ENCODE assay signal across 8 cellular contexts in the genomic region with DNA sequence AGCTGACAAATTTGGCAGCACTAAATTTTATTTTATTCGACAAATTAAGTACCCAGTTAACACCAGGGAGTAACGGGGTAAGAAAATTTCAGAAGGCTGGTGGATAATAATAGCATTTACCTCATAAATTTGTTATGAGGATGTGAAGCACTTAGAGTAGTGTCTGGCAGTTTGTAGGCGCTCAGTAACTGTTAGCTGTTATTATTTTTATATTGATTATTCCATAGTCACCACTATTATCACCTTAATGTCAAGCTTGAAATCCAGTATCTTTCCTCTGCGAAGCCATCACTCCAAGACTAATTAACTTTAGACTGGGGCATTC. TPM values are rescaled to one million over a fixed set of nuclear protein-coding genes. Genes with fewer than 3 reads are reported as not detected.
DNase-seq lines count a peak whose midpoint lies in the region; ATAC-seq and TF ChIP-seq lines count a peak whose summit lies in the region.

No MANE protein-coding gene starts in this region.

- ATAC-seq in GM19351 (IDR thresholded peaks at IDR 0.05; ENCODE audit: unreplicated experiment) = peak; percentile 19
- peak; percentile 27 to 31 for ATAC-seq in naive B cell (ENCODE audit: low read depth in 2 of 2)
- no peak for ATAC-seq in GM18873 (IDR thresholded peaks at IDR 0.05; ENCODE audit: low FRiP score, unreplicated experiment)
- no peak for ATAC-seq in HG02763 (IDR thresholded peaks at IDR 0.05; ENCODE audit: unreplicated experiment)

- H3K4me1 ChIP-seq in HUES6 (ENCODE audit: control insufficient read depth, insufficient read depth, low read length) (no peaks in the 10 kb centered on the region), colonic mucosa (no peaks in the 10 kb centered on the region)

- peaks cover 17 to 33% (median 22%) of the 10 kb centered on the region in 3 donors for H3K4me1 Mint-ChIP-seq in naive B cell

- H3K27me3 Mint-ChIP-seq in naive B cell = peaks cover 0 to 7% (median 6%) of the 10 kb centered on the region in 3 donors

- TF ChIP-seq CTCF in colonic mucosa (IDR thresholded peaks at IDR 0.05) = no peak

- H3K4me3 ChIP-seq in HUES6 (ENCODE audit: low read depth, low read length) (peak overlapping the region; percentile 88), colonic mucosa (peak overlapping the region; percentile 71)

- no peaks in the 10 kb centered on the region for H3K27me3 ChIP-seq in HUES6 (ENCODE audit: control insufficient read depth, insufficient read depth, low read length)
- H3K27me3 ChIP-seq in colonic mucosa = no peaks in the 10 kb centered on the region

- intact Hi-C loops in colonic mucosa (cut with DNase I) = no loop called here

- H3K9me3 ChIP-seq in HUES6 (ENCODE audit: control insufficient read depth, insufficient read depth, low read depth, low read length) (no peaks in the 10 kb centered on the region), colonic mucosa (no peaks in the 10 kb centered on the region)

- 0 out of 2 replicates have a peak, but pooled peaks cover 4% of the 10 kb centered on the region for H3K36me3 ChIP-seq in HUES6 (ENCODE audit: control insufficient read depth, insufficient read depth, low read length)
- H3K36me3 ChIP-seq in colonic mucosa = no peaks in the 10 kb centered on the region

- no peaks in the 10 kb centered on the region for H3K9me3 Mint-ChIP-seq in naive B cell

- peak overlapping the region; percentile 88 to 99 (median 96) for H3K4me3 Mint-ChIP-seq in naive B cell

- no peak for DNase-seq in colonic mucosa
- no peak for DNase-seq in naive B cell
- DNase-seq in NCI-H1092 (lab: John Stamatoyannopoulos, UW) = no peak
- DNase-seq in stimulated activated naive CD4-positive, alpha-beta T cell treated with Interleukin-2 at 50 U/mL for 16 hours (lab: John Stamatoyannopoulos, UW) = no peak

- H3K27ac ChIP-seq in HUES6 (ENCODE audit: low read depth, low read length) (peak overlapping the region; percentile 67; the same call in 1 of the 2 replicates), colonic mucosa (peak overlapping the region; percentile 64)

- no peaks in the 10 kb centered on the region for H3K36me3 Mint-ChIP-seq in naive B cell

- H3K27ac Mint-ChIP-seq in naive B cell = peak overlapping the region; percentile 4 to 93 (median 90)

- peak overlapping the region; percentile 92 for H3K9ac ChIP-seq in HUES6 (ENCODE audit: low read length)
- peak overlapping the region; percentile 79 to 91 for H3K9ac ChIP-seq in colonic mucosa (ENCODE audit: low read depth in 2 of 2, low read length in 2 of 2)

RNA-seq across cellular contexts. Expression of gene COA1, which starts 0.6 kb away (rescaled TPM):
- total RNA-seq in colonic mucosa = 10 to 100 TPM; 24.8 to 45.1 TPM
- polyA plus RNA-seq in naive B cell (ENCODE audit: low read depth in 6 of 6) = 100 to 1,000 TPM in 5 of 6 donors, 10 to 100 TPM in 1; 96.6 to 146 (median 107) TPM

RNA-seq across cellular contexts. Expression of gene BLVRA, which starts 28.6 kb away (rescaled TPM):
- 10 to 100 TPM in 1 of 2 donors, 1 to 10 TPM in 1; 5.4 to 14.7 TPM for total RNA-seq in colonic mucosa
- polyA plus RNA-seq in naive B cell (ENCODE audit: low read depth in 6 of 6) = 10 to 100 TPM in 3 of 6 donors, 1 to 10 TPM in 3; 3.5 to 15.9 (median 9.5) TPM

Comparison
In these comparisons a context has a peak if more than half of its experiments do, and no peak if none do; other contexts are left out.
1. ATAC-seq: peak in GM19351 (single experiment) and naive B cell (2 of 2); none in GM18873 (single experiment) and HG02763 (single experiment).